ENCODE assay signal across 8 cellular contexts in the genomic region with DNA sequence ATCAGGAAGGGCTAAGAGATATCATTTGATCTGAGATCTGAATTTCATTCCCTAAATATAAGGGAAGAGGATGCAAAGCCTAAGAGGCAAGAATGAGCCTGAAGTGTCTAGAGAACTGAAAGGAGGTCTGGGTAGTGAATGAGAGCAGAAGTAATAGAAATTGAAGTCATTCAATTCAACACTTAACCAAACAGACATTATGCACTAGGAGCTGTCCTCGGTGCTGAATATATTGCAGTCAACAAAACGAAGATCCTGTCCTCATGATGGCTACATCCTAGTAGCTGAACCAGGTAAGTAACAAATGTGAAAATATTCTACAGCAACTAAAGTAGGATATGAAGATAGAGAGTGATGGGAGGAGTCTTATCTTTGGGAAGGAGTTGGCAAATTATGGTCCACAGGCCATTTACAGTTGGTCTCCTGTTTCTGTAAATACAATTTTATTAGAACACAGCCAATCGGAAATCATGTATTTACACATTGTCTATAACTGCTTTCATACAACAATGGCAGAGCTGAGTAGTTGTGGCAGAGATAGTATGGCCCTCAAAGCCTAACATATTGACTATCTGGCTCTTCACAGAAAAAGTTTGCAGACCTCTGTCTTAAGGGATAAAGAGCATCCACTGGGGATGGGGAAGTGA.
DNase-seq lines count a peak whose midpoint lies in the region; ATAC-seq and TF ChIP-seq lines count a peak whose summit lies in the region.

No MANE protein-coding gene starts in this region.

- peaks cover 23% of the 10 kb centered on the region for H3K4me1 Mint-ChIP-seq in Calu3 (ENCODE audit: low read depth, unreplicated experiment)
- H3K4me1 Mint-ChIP-seq in activated CD8-positive, alpha-beta T cell treated with anti-CD3 and anti-CD28 coated beads, Interleukin-2, amount 10 ng/mL, durations not matched to agents 7 days and 5 days (ENCODE audit: low read depth) = no peaks in the 10 kb centered on the region

- DNase-seq in Calu3 (peak; percentile 52), HuH-7.5 (ENCODE audit: low spot score) (peak; percentile 9), iris pigment epithelial cell (ENCODE audit: low read depth) (peak; percentile 48), NCI-H446 treated with DMSO at 0.1 percent for 48 hours (lab: John Stamatoyannopoulos, UW) (no peak)
- DNase-seq in activated CD8-positive, alpha-beta T cell treated with anti-CD3 and anti-CD28 coated beads, Interleukin-2, amount 10 ng/mL, durations not matched to agents 7 days and 5 days = peak; percentile 30
- DNase-seq in stimulated activated CD8-positive, alpha-beta memory T cell treated with anti-CD3 and anti-CD28 coated beads, Interleukin-4, amount 100 ng/mL, for 48 hours = no peak
- DNase-seq in stimulated activated naive CD4-positive, alpha-beta T cell treated with Interleukin-2 at 50 U/mL for 16 hours (lab: John Stamatoyannopoulos, UW) = no peak

- H3K36me3 Mint-ChIP-seq in Calu3 (ENCODE audit: insufficient read depth, unreplicated experiment) = no peaks in the 10 kb centered on the region
- no peaks in the 10 kb centered on the region for H3K36me3 Mint-ChIP-seq in activated CD8-positive, alpha-beta T cell treated with anti-CD3 and anti-CD28 coated beads, Interleukin-2, amount 10 ng/mL, durations not matched to agents 7 days and 5 days (ENCODE audit: low read depth)

- ATAC-seq in activated CD8-positive, alpha-beta T cell treated with anti-CD3 and anti-CD28 coated beads, Interleukin-2, amount 10 ng/mL, durations not matched to agents 7 days and 5 days = no peak
- no peak for ATAC-seq in GM21619 (IDR thresholded peaks at IDR 0.05; ENCODE audit: unreplicated experiment)

- CTCF ChIA-PET in Calu3 (lab: Charles Lee) = interaction anchor here (0.7 kb wide), 1 partner anchor 18 kb away, joined by 3 read pairs; no protein-coding TSS in a partner anchor
- CTCF ChIA-PET in activated CD8-positive, alpha-beta T cell treated with anti-CD3 and anti-CD28 coated beads, Interleukin-2, amount 10 ng/mL, durations not matched to agents 7 days and 5 days (lab: Charles Lee) = no interaction called here

- H3K9me3 Mint-ChIP-seq in Calu3 (ENCODE audit: low read depth, unreplicated experiment) = peaks cover 2% of the 10 kb centered on the region
- H3K9me3 Mint-ChIP-seq in activated CD8-positive, alpha-beta T cell treated with anti-CD3 and anti-CD28 coated beads, Interleukin-2, amount 10 ng/mL, durations not matched to agents 7 days and 5 days (ENCODE audit: insufficient read depth) = no peaks in the 10 kb centered on the region

- TF ChIP-seq CTCF in Calu3 (IDR thresholded peaks at IDR 0.05; ENCODE audit: unreplicated experiment) = no peak

- BruUV-seq in Calu3 (replicated peaks; lab: Mats Ljungman, UMichigan) = no TSS peak

- POLR2A ChIA-PET in activated CD8-positive, alpha-beta T cell treated with anti-CD3 and anti-CD28 coated beads, Interleukin-2, amount 10 ng/mL, durations not matched to agents 7 days and 5 days (lab: Charles Lee) = no interaction called here

- intact Hi-C loops in Calu3 (cut with micrococcal nuclease; ENCODE audit: unreplicated experiment) = loop anchor here (10.0 kb wide), 1 partner anchor 403 kb away; no protein-coding TSS in a partner anchor

- H3K27me3 Mint-ChIP-seq in Calu3 (ENCODE audit: unreplicated experiment) = no peaks in the 10 kb centered on the region
- H3K27me3 Mint-ChIP-seq in activated CD8-positive, alpha-beta T cell treated with anti-CD3 and anti-CD28 coated beads, Interleukin-2, amount 10 ng/mL, durations not matched to agents 7 days and 5 days (ENCODE audit: low read depth) = no peaks in the 10 kb centered on the region

- H3K4me3 Mint-ChIP-seq in Calu3 (ENCODE audit: low read depth, unreplicated experiment) = no peak overlapping the region
- no peak overlapping the region for H3K4me3 Mint-ChIP-seq in activated CD8-positive, alpha-beta T cell treated with anti-CD3 and anti-CD28 coated beads, Interleukin-2, amount 10 ng/mL, durations not matched to agents 7 days and 5 days

- H3K27ac Mint-ChIP-seq in Calu3 (ENCODE audit: unreplicated experiment) = no peak overlapping the region
- no peak overlapping the region for H3K27ac Mint-ChIP-seq in activated CD8-positive, alpha-beta T cell treated with anti-CD3 and anti-CD28 coated beads, Interleukin-2, amount 10 ng/mL, durations not matched to agents 7 days and 5 days

Comparison
In these comparisons a context has a peak if more than half of its experiments do, and no peak if none do; other contexts are left out.
1. DNase-seq: peak in Calu3 (single experiment), HuH-7.5 (single experiment), activated CD8-positive, alpha-beta T cell treated with anti-CD3 and anti-CD28 coated beads, Interleukin-2, amount 10 ng/mL, durations not matched to agents 7 days and 5 days (single experiment) and iris pigment epithelial cell (single experiment); none in stimulated activated CD8-positive, alpha-beta memory T cell treated with anti-CD3 and anti-CD28 coated beads, Interleukin-4, amount 100 ng/mL, for 48 hours (single experiment), NCI-H446 treated with DMSO at 0.1 percent for 48 hours (single experiment) and stimulated activated naive CD4-positive, alpha-beta T cell treated with Interleukin-2 at 50 U/mL for 16 hours (single experiment).